Comparison of ENCODE assay signal across 28 cellular contexts in the genomic region with DNA sequence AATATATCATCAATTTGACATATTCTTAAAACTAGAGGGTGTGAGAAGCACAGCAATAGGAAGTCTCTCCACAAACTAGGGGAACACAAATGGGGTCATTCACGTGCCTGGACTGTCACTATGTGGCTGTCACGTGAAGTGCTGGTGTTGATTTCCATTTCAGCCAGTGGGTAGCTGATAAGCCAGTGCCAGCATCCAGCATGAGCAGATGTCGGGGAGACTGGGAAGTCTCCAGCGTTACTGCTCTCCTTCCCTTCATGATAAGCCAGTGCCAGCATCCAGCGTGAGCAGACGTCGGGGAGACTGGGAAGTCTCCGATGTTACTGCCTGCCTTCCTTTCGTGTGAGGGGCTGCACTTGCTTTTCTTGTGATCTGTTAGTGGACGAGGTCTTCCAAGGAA. TPM values are rescaled to one million over a fixed set of nuclear protein-coding genes. Genes with fewer than 3 reads are reported as not detected.
DNase-seq lines count a peak whose midpoint lies in the region; ATAC-seq, FAIRE-seq and TF ChIP-seq lines count a peak whose summit lies in the region.
"Had no signal": no experiment of that assay in that cellular context is flagged by ENCODE, and none has a peak within 500 bp of the region (broad histone marks: within the 10 kb centered on the region; RNA-seq: fewer than 3 reads in every experiment).

No MANE protein-coding gene starts in this region.

- CTCF ChIA-PET in mammary epithelial cell (lab: Charles Lee; ENCODE audit: low non-redundant PET) (no interaction called here), MCF 10A (lab: Yijun Ruan, JAX) (interaction anchor here (0.6 kb wide), 1 partner anchor 508 kb away, joined by 3 read pairs; no protein-coding TSS in a partner anchor), endothelial cell of umbilical vein (lab: Charles Lee) (no interaction called here)

- H3K4me1 ChIP-seq in mammary epithelial cell (ENCODE audit: insufficient read depth, low read length) (no peaks in the 10 kb centered on the region), endothelial cell of umbilical vein (ENCODE audit: control insufficient read depth, extremely low read depth, insufficient read depth, low read length) (no peaks in the 10 kb centered on the region), kidney (ENCODE audit: control insufficient read depth in 1 of 2, insufficient read depth in 1 of 2, low read depth in 1 of 2, low read length in 2 of 2) (no peaks in the 10 kb centered on the region), testis (peaks cover 12% of the 10 kb centered on the region)

- no peak overlapping the region for H3K4me2 ChIP-seq in mammary epithelial cell (ENCODE audit: insufficient read depth, low read depth, low read length)
- no peak overlapping the region for H3K4me2 ChIP-seq in endothelial cell of umbilical vein (ENCODE audit: insufficient read depth, low read length)

- dilution Hi-C loops in mammary epithelial cell (cut with HindIII; ENCODE audit: low sequenced_read_pairs) (no loop called here), endothelial cell of umbilical vein (cut with MboI; ENCODE audit: extremely low pct_ligation_motif_present, low sequenced_read_pairs) (no loop called here)

- intact Hi-C loops in mammary epithelial cell (cut with micrococcal nuclease), result no loop called here
- intact Hi-C loops in MCF 10A (cut with micrococcal nuclease), result no loop called here
- intact Hi-C loops in endothelial cell of umbilical vein (cut with micrococcal nuclease), result no loop called here
- intact Hi-C loops in kidney (cut with DNase I), result no loop called here
- intact Hi-C loops in testis (cut with DNase I; ENCODE audit: low total_unique reads), result no loop called here

- TF ChIP-seq POLR2A in endothelial cell of umbilical vein (IDR thresholded peaks at IDR 0.05; ENCODE audit: low read depth, low read length) (no peak), testis (IDR thresholded peaks at IDR 0.05) (no peak)

- H3K36me3 Mint-ChIP-seq in MCF 10A (ENCODE audit: insufficient read depth, unreplicated experiment), result peaks cover 64% of the 10 kb centered on the region

- no peaks in the 10 kb centered on the region for H3K9me3 Mint-ChIP-seq in MCF 10A (ENCODE audit: unreplicated experiment)
- H3K9me3 Mint-ChIP-seq: central memory CD8-positive, alpha-beta T cell had no signal

- H3K79me2 ChIP-seq in mammary epithelial cell (ENCODE audit: insufficient read depth, low read length) (peaks cover 43% of the 10 kb centered on the region), endothelial cell of umbilical vein (ENCODE audit: control insufficient read depth, insufficient read depth, low read length) (peaks cover 4% of the 10 kb centered on the region)

- no peaks in the 10 kb centered on the region for H3K27me3 Mint-ChIP-seq in MCF 10A (ENCODE audit: insufficient read depth, unreplicated experiment)
- H3K27me3 Mint-ChIP-seq: central memory CD8-positive, alpha-beta T cell had no signal

- no peak overlapping the region for H3K27ac Mint-ChIP-seq in MCF 10A (ENCODE audit: low read depth, unreplicated experiment)

- FAIRE-seq in endothelial cell of umbilical vein (lab: Jason Lieb, UNC) (peak; percentile 40), kidney (lab: Jason Lieb, UNC) (no peak)
- FAIRE-seq: A204.1, GM18507 had no signal

- H3K27me3 ChIP-seq in mammary epithelial cell (ENCODE audit: insufficient read depth, low read length) (no peaks in the 10 kb centered on the region), endothelial cell of umbilical vein (ENCODE audit: control insufficient read depth in 2 of 2, insufficient read depth in 2 of 2, low read length in 2 of 2) (no peaks in the 10 kb centered on the region), testis (no peaks in the 10 kb centered on the region)
- H3K27me3 ChIP-seq: MG63, suprapubic skin had no signal

- no peaks in the 10 kb centered on the region for H3K4me1 Mint-ChIP-seq in MCF 10A (ENCODE audit: insufficient read depth, unreplicated experiment)

- no peaks in the 10 kb centered on the region for H4K20me1 ChIP-seq in mammary epithelial cell (ENCODE audit: insufficient read depth, low read length)
- no peaks in the 10 kb centered on the region for H4K20me1 ChIP-seq in endothelial cell of umbilical vein (replicated peaks; ENCODE audit: control insufficient read depth, extremely low read depth, insufficient read depth, low read length)

- H3K4me3 ChIP-seq in mammary epithelial cell (replicated peaks in 1 of 3; ENCODE audit: insufficient read depth in 1 of 3, low read depth in 2 of 3, low read length in 3 of 3), result no peak overlapping the region
- H3K4me3 ChIP-seq in endothelial cell of umbilical vein (replicated peaks in 1 of 3; ENCODE audit: insufficient read depth in 1 of 3, low read depth in 1 of 3, low read length in 3 of 3), result no peak overlapping the region
- H3K4me3 ChIP-seq in kidney (ENCODE audit: low read length in 2 of 2), result no peak overlapping the region
- H3K4me3 ChIP-seq in testis, result no peak overlapping the region
- H3K4me3 ChIP-seq: lower lobe of right lung, MG63, suprapubic skin had no signal

- H3K36me3 ChIP-seq in mammary epithelial cell (ENCODE audit: insufficient read depth, low read length), result peaks cover 29% of the 10 kb centered on the region
- peaks cover 8 to 44% of the 10 kb centered on the region in 2 experiments for H3K36me3 ChIP-seq in endothelial cell of umbilical vein (ENCODE audit: control insufficient read depth in 2 of 2, extremely low read depth in 1 of 2, insufficient read depth in 2 of 2, low read length in 2 of 2)
- peaks cover 34 to 56% of the 10 kb centered on the region in 2 donors for H3K36me3 ChIP-seq in kidney (ENCODE audit: control insufficient read depth in 1 of 2, insufficient read depth in 2 of 2, low read length in 2 of 2)
- H3K36me3 ChIP-seq in testis (ENCODE audit: low read depth, missing control alignments), result peaks cover 3% of the 10 kb centered on the region

- H2AFZ ChIP-seq in mammary epithelial cell (ENCODE audit: low read depth, low read length) (no peak overlapping the region), endothelial cell of umbilical vein (ENCODE audit: low read depth, low read length) (no peak overlapping the region)

- H3K9ac ChIP-seq in mammary epithelial cell (ENCODE audit: insufficient read depth, low read length) (no peak overlapping the region), endothelial cell of umbilical vein (replicated peaks; ENCODE audit: extremely low read depth, insufficient read depth, low read length) (no peak overlapping the region), kidney (ENCODE audit: low read length in 2 of 2) (no peak overlapping the region)

- BruUV-seq in mammary epithelial cell (replicated peaks; lab: Mats Ljungman, UMichigan) (TSS peak; percentile 13), MCF 10A (replicated peaks; lab: Mats Ljungman, UMichigan) (no TSS peak), endothelial cell of umbilical vein (replicated peaks; lab: Mats Ljungman, UMichigan) (no TSS peak)

- no peak for ATAC-seq in GM21529 (IDR thresholded peaks at IDR 0.05; ENCODE audit: unreplicated experiment)
- ATAC-seq: esophagus mucosa, HCT116, lower lobe of right lung had no signal

- in situ Hi-C loops in mammary epithelial cell (cut with MboI; ENCODE audit: low sequenced_read_pairs in 2 of 2), result no loop called here

- TF ChIP-seq CTCF in mammary epithelial cell (conservative IDR thresholded peaks at IDR 0.05 in 1 of 2, IDR thresholded peaks at IDR 0.05 in 1 of 2; ENCODE audit: extremely low read depth in 1 of 2, insufficient read depth in 1 of 2, low read depth in 1 of 2, low read length in 2 of 2) (no peak), MCF 10A (IDR thresholded peaks at IDR 0.05; ENCODE audit: unreplicated experiment) (no peak), endothelial cell of umbilical vein (IDR thresholded peaks at IDR 0.05; ENCODE audit: extremely low read depth in 1 of 2, insufficient read depth in 1 of 2, low read depth in 1 of 2, low read length in 2 of 2) (no peak), kidney (IDR thresholded peaks at IDR 0.05; ENCODE audit: borderline replicate concordance, extremely low read depth, insufficient read depth) (no peak), testis (IDR thresholded peaks at IDR 0.05) (no peak)

- POLR2A ChIA-PET in MCF 10A (lab: Yijun Ruan, JAX) (no interaction called here), endothelial cell of umbilical vein (lab: Charles Lee) (no interaction called here)

- peaks cover 4% of the 10 kb centered on the region for H3K9me3 ChIP-seq in mammary epithelial cell (replicated peaks; ENCODE audit: insufficient read depth, low read length)
- no peaks in the 10 kb centered on the region for H3K9me3 ChIP-seq in endothelial cell of umbilical vein (replicated peaks; ENCODE audit: control insufficient read depth, insufficient read depth, low read length)
- H3K9me3 ChIP-seq in kidney (ENCODE audit: control insufficient read depth in 1 of 2, low read length in 2 of 2), result no peaks in the 10 kb centered on the region
- no peaks in the 10 kb centered on the region for H3K9me3 ChIP-seq in testis
- H3K9me3 ChIP-seq: Caco-2, lower lobe of right lung, MG63, suprapubic skin had no signal

- H3K27ac ChIP-seq in mammary epithelial cell (ENCODE audit: insufficient read depth, low read depth, low read length) (no peak overlapping the region), endothelial cell of umbilical vein (ENCODE audit: insufficient read depth, low read depth, low read length) (no peak overlapping the region), kidney (ENCODE audit: low read depth in 2 of 2, low read length in 2 of 2) (no peak overlapping the region), testis (no peak overlapping the region)
- H3K27ac ChIP-seq: lower lobe of right lung, suprapubic skin had no signal

- 79% methylated on average over 10 of the region's 10 CpGs for WGBS in mammary epithelial cell (ENCODE audit: low coverage, missing lambda C conversion rate)
- WGBS in testis, 2 donors, result 33 to 38% methylated on average over 9 to 10 of the region's 10 CpGs

- no peak for DNase-seq in mammary epithelial cell
- DNase-seq in MCF 10A (ENCODE audit: unreplicated experiment), result no peak
- DNase-seq in endothelial cell of umbilical vein (ENCODE audit: low read depth, low spot score), result no peak
- DNase-seq in kidney, result peak; percentile 20
- DNase-seq in testis, result peak; percentile 67
- DNase-seq in NCI-H2227 (lab: John Stamatoyannopoulos, UW; ENCODE audit: unreplicated experiment), result no peak
- DNase-seq in stimulated activated naive CD4-positive, alpha-beta T cell treated with Interleukin-2 at 50 U/mL for 16 hours (lab: John Stamatoyannopoulos, UW), result no peak
- DNase-seq: activated CD4-positive, alpha-beta T cell treated with anti-CD3 and anti-CD28 coated beads for 4 hours; activated gamma-delta T cell; EL; IMR-90; lower lobe of right lung; MG63; NCI-H1436; NCI-H2171 treated with DMSO at 0.1 percent for 48 hours; NCI-H69; stimulated activated CD4-positive, alpha-beta T cell treated with anti-CD3 and anti-CD28 coated beads, Interleukin-4, amount 100 ng/mL, for 4 hours; SW 1271 had no signal

- no peaks in the 10 kb centered on the region for H3K9me1 ChIP-seq in endothelial cell of umbilical vein (replicated peaks; ENCODE audit: control insufficient read depth, extremely low read depth, insufficient read depth, low read length)

- no peak overlapping the region for H3K4me3 Mint-ChIP-seq in MCF 10A (ENCODE audit: unreplicated experiment)
- H3K4me3 Mint-ChIP-seq: central memory CD8-positive, alpha-beta T cell had no signal

RNA-seq across cellular contexts. Expression of gene SLC17A9, which starts 5.6 kb away (rescaled TPM):
- total RNA-seq in mammary epithelial cell, result under 1 TPM; 0.33 to 0.67 TPM
- polyA plus RNA-seq in mammary epithelial cell, result 0.09 TPM
- not detected for polyA minus RNA-seq in mammary epithelial cell
- 0.07 TPM in 1 of 2 replicates, not detected in the other for total RNA-seq in MCF 10A (2022)
- total RNA-seq in endothelial cell of umbilical vein, result 44.5 and 49.4 TPM in 2 replicates
- 38.2 and 48.3 TPM in 2 replicates for polyA plus RNA-seq in endothelial cell of umbilical vein
- polyA plus RNA-seq in endothelial cell of umbilical vein (2011; cell fraction: cytosol; rRNA removed), result 9.6 and 15.4 TPM in 2 replicates
- 182 and 237 TPM in 2 replicates for polyA plus RNA-seq in endothelial cell of umbilical vein (2011; cell fraction: nucleus; rRNA removed)
- 22.2 and 38.9 TPM in 2 replicates for polyA plus RNA-seq in endothelial cell of umbilical vein (2012)
- 10.8 and 19.6 TPM in 2 replicates for polyA minus RNA-seq in endothelial cell of umbilical vein
- not detected for polyA minus RNA-seq in endothelial cell of umbilical vein (2011; cell fraction: cytosol; rRNA and poly(A)+ RNA removed)
- 26.9 and 30.8 TPM in 2 replicates for polyA minus RNA-seq in endothelial cell of umbilical vein (2011; cell fraction: nucleus; rRNA and poly(A)+ RNA removed)
- 9.5 TPM for total RNA-seq in kidney
- 2.0 TPM for polyA plus RNA-seq in kidney (ENCODE audit: insufficient read depth, low read depth, low replicate concordance)
- total RNA-seq in testis, result 1 to 10 TPM; 2.9 to 3.2 TPM
- polyA plus RNA-seq in testis (ENCODE audit: insufficient read depth, low read depth, low replicate concordance), result 2.1 TPM

RNA-seq across cellular contexts. Expression of gene GID8, which starts 9.0 kb away (rescaled TPM):
- total RNA-seq in mammary epithelial cell (10 to 100 TPM; 34.5 to 43.2 TPM), MCF 10A (2022) (31.6 and 36.4 TPM in 2 replicates), endothelial cell of umbilical vein (31.4 and 34.6 TPM in 2 replicates), kidney (37.3 TPM), testis (10 to 100 TPM; 41.9 to 42.6 TPM)
- polyA plus RNA-seq in mammary epithelial cell (29.7 TPM), endothelial cell of umbilical vein (20.6 and 25.3 TPM in 2 replicates), kidney (ENCODE audit: insufficient read depth, low read depth, low replicate concordance) (16.4 TPM), testis (ENCODE audit: insufficient read depth, low read depth, low replicate concordance) (27.3 TPM)
- polyA minus RNA-seq in mammary epithelial cell (47.5 TPM), endothelial cell of umbilical vein (29.6 and 31.1 TPM in 2 replicates)
- polyA plus RNA-seq in endothelial cell of umbilical vein (2011; cell fraction: cytosol; rRNA removed), result 25.6 and 27.1 TPM in 2 replicates
- polyA plus RNA-seq in endothelial cell of umbilical vein (2011; cell fraction: nucleus; rRNA removed), result 18.7 and 21.7 TPM in 2 replicates
- 28.2 and 28.9 TPM in 2 replicates for polyA plus RNA-seq in endothelial cell of umbilical vein (2012)
- 13.2 TPM for polyA minus RNA-seq in endothelial cell of umbilical vein (2011; cell fraction: cytosol; rRNA and poly(A)+ RNA removed)
- 12.6 and 13.0 TPM in 2 replicates for polyA minus RNA-seq in endothelial cell of umbilical vein (2011; cell fraction: nucleus; rRNA and poly(A)+ RNA removed)

RNA-seq across cellular contexts. Expression of gene DIDO1, which starts 20.6 kb away (rescaled TPM):
- total RNA-seq in mammary epithelial cell (10 to 100 TPM; 38.7 to 53.2 TPM), MCF 10A (2022) (36.8 and 40.7 TPM in 2 replicates), endothelial cell of umbilical vein (46.6 and 51.2 TPM in 2 replicates), kidney (67.9 TPM), testis (10 to 100 TPM; 98.6 to 99.7 TPM)
- polyA plus RNA-seq in mammary epithelial cell (13.6 TPM), endothelial cell of umbilical vein (20.7 and 22.1 TPM in 2 replicates), kidney (ENCODE audit: insufficient read depth, low read depth, low replicate concordance) (23.0 TPM), testis (ENCODE audit: insufficient read depth, low read depth, low replicate concordance) (50.5 TPM)
- polyA minus RNA-seq in mammary epithelial cell (31.4 TPM), endothelial cell of umbilical vein (42.9 and 45.1 TPM in 2 replicates)
- 14.2 and 14.6 TPM in 2 replicates for polyA plus RNA-seq in endothelial cell of umbilical vein (2011; cell fraction: cytosol; rRNA removed)
- 82.8 and 101 TPM in 2 replicates for polyA plus RNA-seq in endothelial cell of umbilical vein (2011; cell fraction: nucleus; rRNA removed)
- polyA plus RNA-seq in endothelial cell of umbilical vein (2012), result 22.4 and 23.8 TPM in 2 replicates
- 12.6 TPM for polyA minus RNA-seq in endothelial cell of umbilical vein (2011; cell fraction: cytosol; rRNA and poly(A)+ RNA removed)
- polyA minus RNA-seq in endothelial cell of umbilical vein (2011; cell fraction: nucleus; rRNA and poly(A)+ RNA removed), result 61.9 and 66.0 TPM in 2 replicates

RNA-seq across cellular contexts. Expression of gene BHLHE23, which starts 59.8 kb away (rescaled TPM):
- not detected for total RNA-seq in mammary epithelial cell
- polyA plus RNA-seq in mammary epithelial cell, result not detected
- not detected for polyA minus RNA-seq in mammary epithelial cell
- total RNA-seq in MCF 10A (2022), result not detected in 2 replicates
- total RNA-seq in endothelial cell of umbilical vein, result not detected in 2 replicates
- polyA plus RNA-seq in endothelial cell of umbilical vein, result not detected in 2 replicates
- not detected in 2 replicates for polyA plus RNA-seq in endothelial cell of umbilical vein (2011; cell fraction: cytosol; rRNA removed)
- polyA plus RNA-seq in endothelial cell of umbilical vein (2011; cell fraction: nucleus; rRNA removed), result not detected in 2 replicates
- polyA plus RNA-seq in endothelial cell of umbilical vein (2012), result not detected in 2 replicates
- polyA minus RNA-seq in endothelial cell of umbilical vein, result not detected in 2 replicates
- not detected for polyA minus RNA-seq in endothelial cell of umbilical vein (2011; cell fraction: cytosol; rRNA and poly(A)+ RNA removed)
- polyA minus RNA-seq in endothelial cell of umbilical vein (2011; cell fraction: nucleus; rRNA and poly(A)+ RNA removed), result not detected in 2 replicates
- total RNA-seq in kidney, result not detected
- polyA plus RNA-seq in kidney (ENCODE audit: insufficient read depth, low read depth, low replicate concordance), result not detected
- total RNA-seq in testis, result 1 to 10 TPM; 5.3 to 6.6 TPM
- polyA plus RNA-seq in testis (ENCODE audit: insufficient read depth, low read depth, low replicate concordance), result not detected
- total RNA-seq: esophagus mucosa, glomerular endothelial cell, IMR-90, lower lobe of right lung, suprapubic skin had no signal
- polyA plus RNA-seq: BJ, IMR-90 had no signal

Comparison
In these comparisons a context has a peak if more than half of its experiments do, and no peak if none do; other contexts are left out.
1. DNase-seq: peak in kidney (single experiment) and testis (single experiment); none in mammary epithelial cell (single experiment), MCF 10A (single experiment), endothelial cell of umbilical vein (single experiment), NCI-H2227 (single experiment) and stimulated activated naive CD4-positive, alpha-beta T cell treated with Interleukin-2 at 50 U/mL for 16 hours (single experiment).